ENCODE assay signal across 21 cellular contexts in the genomic region with DNA sequence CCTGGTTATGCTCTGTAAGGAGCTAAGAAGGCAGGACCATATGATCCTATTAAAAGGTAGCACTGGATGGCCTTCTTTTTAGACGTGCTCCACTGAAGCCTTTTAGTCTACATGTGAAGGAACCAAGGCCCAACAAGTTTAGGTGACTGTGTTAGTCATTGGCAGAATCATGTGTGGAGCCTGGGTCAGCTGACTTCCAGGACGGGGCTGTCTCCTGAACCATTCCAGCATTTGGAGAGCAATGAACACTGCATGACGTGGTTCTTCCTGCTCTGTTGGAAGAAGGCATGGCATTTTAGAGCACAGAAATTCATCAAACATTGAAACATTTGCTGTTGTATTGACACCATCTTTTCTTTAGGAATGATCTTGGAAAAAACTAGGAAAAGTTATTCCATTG.
DNase-seq lines count a peak whose midpoint lies in the region; ATAC-seq, FAIRE-seq and TF ChIP-seq lines count a peak whose summit lies in the region.
"Had no signal": no experiment of that assay in that cellular context is flagged by ENCODE, and none has a peak within 500 bp of the region (broad histone marks: within the 10 kb centered on the region; RNA-seq: fewer than 3 reads in every experiment).

No MANE protein-coding gene starts in this region.

- H2AFZ ChIP-seq in HepG2 (ENCODE audit: low read length) = no peak overlapping the region
- H2AFZ ChIP-seq: GM23248 had no signal

- no peak for TF ChIP-seq RAD21 in liver (IDR thresholded peaks at IDR 0.05)
- TF ChIP-seq RAD21 in HepG2 (CRISPR knock-in tag; IDR thresholded peaks at IDR 0.05) = no peak

- no peak overlapping the region for H3K4me3 ChIP-seq in liver (ENCODE audit: low read depth in 1 of 3, low read length in 3 of 3)
- H3K4me3 ChIP-seq in HepG2 (replicated peaks in 1 of 3; ENCODE audit: insufficient read depth in 1 of 3, low read depth in 2 of 3, low read length in 3 of 3) = no peak overlapping the region
- no peak overlapping the region for H3K4me3 ChIP-seq in endodermal cell (ENCODE audit: low read length)
- no peak overlapping the region for H3K4me3 ChIP-seq in thoracic aorta
- no peak overlapping the region for H3K4me3 ChIP-seq in CD8-positive, alpha-beta T cell (ENCODE audit: low read depth, low read length)
- H3K4me3 ChIP-seq: GM23248 had no signal

- H3K9me3 Mint-ChIP-seq in endodermal cell = no peaks in the 10 kb centered on the region
- H3K9me3 Mint-ChIP-seq in CD8-positive, alpha-beta T cell = no peaks in the 10 kb centered on the region

- no peak overlapping the region for H3K27ac ChIP-seq in liver (ENCODE audit: low read depth in 1 of 2, low read length in 2 of 2)
- H3K27ac ChIP-seq in HepG2 (ENCODE audit: extremely low read length, insufficient read depth, low read length) = no peak overlapping the region
- H3K27ac ChIP-seq in endodermal cell (ENCODE audit: low read depth, low read length) = peak overlapping the region; percentile 16
- H3K27ac ChIP-seq in thoracic aorta = no peak overlapping the region
- no peak overlapping the region for H3K27ac ChIP-seq in RWPE1
- H3K27ac ChIP-seq in CD8-positive, alpha-beta T cell (ENCODE audit: low read depth, low read length) = no peak overlapping the region
- H3K27ac ChIP-seq: C4-2B, GM23248 had no signal

- H3K27me3 ChIP-seq in liver (ENCODE audit: control insufficient read depth in 4 of 4, insufficient read depth in 4 of 4, low read length in 3 of 4) (no peaks in the 10 kb centered on the region), HepG2 (ENCODE audit: control insufficient read depth in 1 of 2, insufficient read depth in 2 of 2, low read length in 2 of 2) (no peaks in the 10 kb centered on the region), endodermal cell (ENCODE audit: control insufficient read depth, insufficient read depth, low read length, poor library complexity, severe bottlenecking) (no peaks in the 10 kb centered on the region), thoracic aorta (replicated peaks; ENCODE audit: insufficient read depth) (no peaks in the 10 kb centered on the region)
- no peaks in the 10 kb centered on the region for H3K27me3 ChIP-seq in CD8-positive, alpha-beta T cell (ENCODE audit: insufficient read depth, low read length)

- H4K20me1 ChIP-seq in HepG2 (ENCODE audit: insufficient read depth, low read length) = no peaks in the 10 kb centered on the region

- H3K4me1 ChIP-seq in liver (ENCODE audit: control insufficient read depth in 4 of 4, insufficient read depth in 4 of 4, low read length in 3 of 4) (no peaks in the 10 kb centered on the region), HepG2 (ENCODE audit: insufficient read depth, low read length) (no peaks in the 10 kb centered on the region), endodermal cell (ENCODE audit: control insufficient read depth, insufficient read depth, low read length) (no peaks in the 10 kb centered on the region), thoracic aorta (ENCODE audit: control insufficient read depth in 1 of 2, low read depth in 2 of 2) (peaks cover 0 to 3% of the 10 kb centered on the region in 2 donors)
- H3K4me1 ChIP-seq in CD8-positive, alpha-beta T cell (ENCODE audit: insufficient read depth, low read length) = no peaks in the 10 kb centered on the region

- peaks cover 7% of the 10 kb centered on the region for H3K4me1 Mint-ChIP-seq in endodermal cell
- H3K4me1 Mint-ChIP-seq in CD8-positive, alpha-beta T cell (ENCODE audit: low read depth) = no peaks in the 10 kb centered on the region

- no peak overlapping the region for H3K4me3 Mint-ChIP-seq in endodermal cell
- no peak overlapping the region for H3K4me3 Mint-ChIP-seq in CD8-positive, alpha-beta T cell

- no peak for FAIRE-seq in HepG2 (lab: Jason Lieb, UNC)
- FAIRE-seq: HTR-8/SVneo had no signal

- TF ChIP-seq CTCF in liver (IDR thresholded peaks at IDR 0.05; ENCODE audit: low read depth, low read length, missing input control) = no peak
- TF ChIP-seq CTCF in HepG2 (CRISPR knock-in tag; IDR thresholded peaks at IDR 0.05) = no peak
- no peak for TF ChIP-seq CTCF in endodermal cell (conservative IDR thresholded peaks at IDR 0.05)
- TF ChIP-seq CTCF in thoracic aorta (IDR thresholded peaks at IDR 0.05) = no peak
- TF ChIP-seq CTCF in RWPE1 (conservative IDR thresholded peaks at IDR 0.05; ENCODE audit: low read depth) = no peak
- no peak for TF ChIP-seq CTCF in CD8-positive, alpha-beta T cell (IDR thresholded peaks at IDR 0.05)

- ATAC-seq in HepG2 = no peak
- peak; percentile 49 for ATAC-seq in thoracic aorta (ENCODE audit: insufficient number of reproducible peaks, low FRiP score, low read depth)
- no peak for ATAC-seq in GM18511 (IDR thresholded peaks at IDR 0.05; ENCODE audit: unreplicated experiment)
- no peak for ATAC-seq in CD8-positive, alpha-beta T cell
- ATAC-seq: HCT116 had no signal

- POLR2A ChIA-PET in HepG2 (lab: Yijun Ruan, JAX) = no interaction called here
- POLR2A ChIA-PET in RWPE1 (lab: Yijun Ruan, JAX; ENCODE audit: low non-redundant PET) = no interaction called here
- POLR2A ChIA-PET in CD8-positive, alpha-beta T cell (lab: Charles Lee) = no interaction called here

- in situ Hi-C loops in HepG2 (cut with HindIII; ENCODE audit: extremely low pct_ligation_motif_present, low pct_unique_long_range_greater_than_20kb) = loop anchor here (25.0 kb wide), 1 partner anchor 630 kb away; no protein-coding TSS in a partner anchor

- no TSS peak for BruUV-seq in HepG2 (replicated peaks; lab: Mats Ljungman, UMichigan)

- H3K36me3 Mint-ChIP-seq in endodermal cell (ENCODE audit: low read depth) = peaks cover 12% of the 10 kb centered on the region
- H3K36me3 Mint-ChIP-seq in CD8-positive, alpha-beta T cell = peaks cover 24% of the 10 kb centered on the region

- TF ChIP-seq POLR2A in HepG2 (IDR thresholded peaks at IDR 0.05; ENCODE audit: insufficient read depth in 1 of 2, low read depth in 2 of 2, low read length in 2 of 2) = no peak

- CTCF ChIA-PET in HepG2 (lab: Yijun Ruan, JAX; ENCODE audit: low intra/inter-chr PET ratio, low total read pairs) = no interaction called here
- CTCF ChIA-PET in RWPE1 (lab: Yijun Ruan, JAX) = no interaction called here
- CTCF ChIA-PET in CD8-positive, alpha-beta T cell (lab: Charles Lee) = interaction anchor here (0.9 to 1.4 kb wide), 2 partner anchors 9 to 12 kb away, joined by 3 to 4 read pairs; no protein-coding TSS in a partner anchor

- no peaks in the 10 kb centered on the region for H3K79me2 ChIP-seq in HepG2 (ENCODE audit: insufficient read depth, low read length)

- H3K27me3 Mint-ChIP-seq in endodermal cell (ENCODE audit: insufficient read depth) = no peaks in the 10 kb centered on the region
- H3K27me3 Mint-ChIP-seq in CD8-positive, alpha-beta T cell (ENCODE audit: low read depth) = no peaks in the 10 kb centered on the region

- H3K36me3 ChIP-seq in liver (ENCODE audit: control insufficient read depth in 4 of 4, insufficient read depth in 3 of 4, low read depth in 1 of 4, low read length in 3 of 4) = peaks cover 0 to 3% (median 0%) of the 10 kb centered on the region in 4 donors
- peaks cover 2 to 12% of the 10 kb centered on the region in 2 experiments; a peak in 2 of 5 replicates for H3K36me3 ChIP-seq in HepG2 (replicated peaks in 1 of 2; ENCODE audit: control insufficient read depth in 1 of 2, insufficient read depth in 2 of 2, low read length in 2 of 2)
- peaks cover 13% of the 10 kb centered on the region for H3K36me3 ChIP-seq in endodermal cell (ENCODE audit: control insufficient read depth, insufficient read depth, low read length)
- no peaks in the 10 kb centered on the region for H3K36me3 ChIP-seq in thoracic aorta
- no peaks in the 10 kb centered on the region for H3K36me3 ChIP-seq in CD8-positive, alpha-beta T cell (ENCODE audit: insufficient read depth, low read length)

- DNase-seq in HepG2 (ENCODE audit: low spot score) (no peak), endodermal cell (no peak), hepatic stellate cell (ENCODE audit: low spot score) (peak; percentile 17), thoracic aorta (ENCODE audit: low spot score) (no peak), RWPE1 (ENCODE audit: low spot score) (no peak)
- no peak for DNase-seq in CD8-positive, alpha-beta T cell
- DNase-seq: 8988T, DMS 273 treated with DMSO at 0.1 percent for 48 hours, GM23248, MV-4-11, NCI-H1417, NCI-H2029, NCI-H2171, NCI-H446 treated with DMSO at 0.1 percent for 48 hours, OCI-M1, SIG-M5 had no signal

- H3K9ac ChIP-seq in liver (ENCODE audit: low read depth in 1 of 2, low read length in 2 of 2) (no peak overlapping the region), HepG2 (ENCODE audit: insufficient read depth, low read depth, low read length) (no peak overlapping the region), endodermal cell (ENCODE audit: extremely low read depth, low read length, poor library complexity, severe bottlenecking) (no peak overlapping the region)
- H3K9ac ChIP-seq: GM23248 had no signal

- WGBS in liver = 60% methylated on average over 3 of the region's 3 CpGs
- 61% methylated on average over 3 of the region's 3 CpGs for WGBS in HepG2 (ENCODE audit: low lambda C conversion rate)
- 62 to 75% methylated on average over 2 to 3 of the region's 3 CpGs for WGBS in endodermal cell (ENCODE audit: insufficient coverage in 1 of 2, insufficient read length in 1 of 2), 2 experiments

- no peak overlapping the region for H3K27ac Mint-ChIP-seq in endodermal cell
- H3K27ac Mint-ChIP-seq in CD8-positive, alpha-beta T cell = no peak overlapping the region

- no peak for TF ChIP-seq EP300 in HepG2 (IDR thresholded peaks at IDR 0.05; ENCODE audit: low read depth in 2 of 2, low read length in 2 of 2)
- TF ChIP-seq EP300 in HepG2 (CRISPR knock-in tag; IDR thresholded peaks at IDR 0.05; ENCODE audit: borderline replicate concordance) = no peak

- H3K9me3 ChIP-seq in liver (ENCODE audit: control insufficient read depth in 4 of 4, low read length in 3 of 4) = no peaks in the 10 kb centered on the region
- no peaks in the 10 kb centered on the region for H3K9me3 ChIP-seq in HepG2 (ENCODE audit: low read length)
- H3K9me3 ChIP-seq in endodermal cell (ENCODE audit: control insufficient read depth, low read length) = no peaks in the 10 kb centered on the region
- H3K9me3 ChIP-seq in thoracic aorta = no peaks in the 10 kb centered on the region
- no peaks in the 10 kb centered on the region for H3K9me3 ChIP-seq in CD8-positive, alpha-beta T cell (ENCODE audit: low read length)

- intact Hi-C loops in HepG2 (cut with micrococcal nuclease; ENCODE audit: unreplicated experiment) = no loop called here
- intact Hi-C loops in CD8-positive, alpha-beta T cell (cut with DNase I, micrococcal nuclease) = no loop called here

- H3K4me2 ChIP-seq in HepG2 (ENCODE audit: low read depth, low read length) = no peak overlapping the region

TF ChIP-seq in liver, 16 proteins besides CTCF, POLR2A, EP300 and RAD21 (continues in another document):
- no peak for TF ChIP-seq FOXA1 (IDR thresholded peaks at IDR 0.05)
- no peak for TF ChIP-seq TAF1 (conservative IDR thresholded peaks at IDR 0.05)
- no peak for TF ChIP-seq FOXA2 (IDR thresholded peaks at IDR 0.05)
- TF ChIP-seq YY1 (IDR thresholded peaks at IDR 0.05) = no peak
